Comparison of ENCODE assay signal across 34 cellular contexts in the genomic region with DNA sequence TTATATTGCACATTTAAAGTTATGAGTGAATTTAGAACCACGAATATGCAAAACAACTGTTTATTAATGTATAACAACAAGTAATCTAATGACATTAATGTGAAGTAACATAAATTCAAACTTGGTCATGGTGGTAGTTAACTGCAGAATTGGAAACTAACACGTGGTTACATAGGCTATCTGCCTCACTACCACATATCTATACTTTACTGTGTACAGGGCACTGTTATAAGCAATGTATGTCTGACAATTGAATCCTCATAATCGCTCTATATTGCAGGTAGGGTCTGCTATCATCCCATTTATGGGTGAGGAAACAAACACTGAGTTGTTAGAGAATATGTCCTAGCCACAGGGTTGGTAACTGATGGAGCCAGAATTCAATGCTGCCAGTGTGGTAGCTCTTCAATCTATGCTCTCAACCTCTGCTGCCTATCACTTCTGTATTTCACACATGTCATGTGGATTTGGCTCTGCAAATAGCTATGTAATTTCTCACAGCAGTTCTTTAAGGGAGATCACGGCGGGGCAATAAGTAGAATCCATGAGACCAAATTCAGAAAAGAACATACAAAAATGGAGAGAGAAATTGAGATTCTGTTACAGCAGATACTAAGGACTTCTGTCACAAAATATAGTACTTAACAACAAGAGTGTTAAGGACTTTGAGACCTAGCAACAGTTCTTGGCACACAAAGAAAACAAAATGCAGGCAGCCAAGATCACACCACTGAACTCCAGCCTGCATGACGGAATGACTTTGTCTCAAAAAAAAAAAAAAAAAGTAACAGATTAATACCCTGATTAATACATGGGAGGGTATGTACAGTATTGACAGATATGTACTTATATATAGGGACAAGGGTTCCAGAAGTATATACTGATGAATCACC.
DNase-seq lines count a peak whose midpoint lies in the region; ATAC-seq, FAIRE-seq and TF ChIP-seq lines count a peak whose summit lies in the region.
"Had no signal": no experiment of that assay in that cellular context is flagged by ENCODE, and none has a peak within 500 bp of the region (broad histone marks: within the 10 kb centered on the region; RNA-seq: fewer than 3 reads in every experiment).

No MANE protein-coding gene starts in this region.

- peak overlapping the region; percentile 33 for H3K27ac ChIP-seq in substantia nigra (ENCODE audit: low read depth, low read length, poor library complexity, severe bottlenecking)
- H3K27ac ChIP-seq: brain microvascular endothelial cell, parathyroid adenoma, SJCRH30, tibial nerve had no signal

- peak overlapping the region; percentile 27 for H3K27ac Mint-ChIP-seq in activated naive CD8-positive, alpha-beta T cell treated with anti-CD3 and anti-CD28 coated beads for 36 hours
- H3K27ac Mint-ChIP-seq in activated naive CD8-positive, alpha-beta T cell treated with anti-CD3 and anti-CD28 coated beads, Interleukin-2, amount 50 U/mL, for 24 hours = no peak overlapping the region
- H3K27ac Mint-ChIP-seq in endothelial cell (ENCODE audit: unreplicated experiment) = peak overlapping the region; percentile 1
- H3K27ac Mint-ChIP-seq: activated CD4-positive, alpha-beta memory T cell treated with anti-CD3 and anti-CD28 coated beads for 36 hours had no signal

- peaks cover 36% of the 10 kb centered on the region for H3K36me3 Mint-ChIP-seq in activated naive CD8-positive, alpha-beta T cell treated with anti-CD3 and anti-CD28 coated beads for 36 hours
- peaks cover 54% of the 10 kb centered on the region for H3K36me3 Mint-ChIP-seq in activated naive CD8-positive, alpha-beta T cell treated with anti-CD3 and anti-CD28 coated beads, Interleukin-2, amount 50 U/mL, for 24 hours (ENCODE audit: low read depth)
- H3K36me3 Mint-ChIP-seq in endothelial cell (ENCODE audit: low read depth, unreplicated experiment) = peaks cover 38% of the 10 kb centered on the region

- no peaks in the 10 kb centered on the region for H3K27me3 Mint-ChIP-seq in activated naive CD8-positive, alpha-beta T cell treated with anti-CD3 and anti-CD28 coated beads for 36 hours
- H3K27me3 Mint-ChIP-seq in activated naive CD8-positive, alpha-beta T cell treated with anti-CD3 and anti-CD28 coated beads, Interleukin-2, amount 50 U/mL, for 24 hours = no peaks in the 10 kb centered on the region
- H3K27me3 Mint-ChIP-seq in endothelial cell (ENCODE audit: unreplicated experiment) = no peaks in the 10 kb centered on the region
- H3K27me3 Mint-ChIP-seq: activated CD4-positive, alpha-beta memory T cell treated with anti-CD3 and anti-CD28 coated beads for 36 hours; CD8-positive, alpha-beta memory T cell had no signal

- ATAC-seq in activated naive CD8-positive, alpha-beta T cell treated with anti-CD3 and anti-CD28 coated beads, Interleukin-2, amount 50 U/mL, for 24 hours = no peak
- ATAC-seq in GM21825 (IDR thresholded peaks at IDR 0.05; ENCODE audit: unreplicated experiment) (no peak), GM18505 (IDR thresholded peaks at IDR 0.05; ENCODE audit: unreplicated experiment) (no peak)
- ATAC-seq: sciatic nerve had no signal

- no peaks in the 10 kb centered on the region for H3K4me1 Mint-ChIP-seq in activated naive CD8-positive, alpha-beta T cell treated with anti-CD3 and anti-CD28 coated beads for 36 hours
- H3K4me1 Mint-ChIP-seq in activated naive CD8-positive, alpha-beta T cell treated with anti-CD3 and anti-CD28 coated beads, Interleukin-2, amount 50 U/mL, for 24 hours = no peaks in the 10 kb centered on the region
- H3K4me1 Mint-ChIP-seq in endothelial cell (ENCODE audit: unreplicated experiment) = no peaks in the 10 kb centered on the region
- H3K4me1 Mint-ChIP-seq: CD8-positive, alpha-beta memory T cell; neural crest cell had no signal

- FAIRE-seq in HTR-8/SVneo (lab: Jason Lieb, UNC) = peak; percentile 38
- FAIRE-seq: colon, kidney, RCC 7860 had no signal

- no peak overlapping the region for H3K4me3 Mint-ChIP-seq in activated naive CD8-positive, alpha-beta T cell treated with anti-CD3 and anti-CD28 coated beads for 36 hours
- no peak overlapping the region for H3K4me3 Mint-ChIP-seq in activated naive CD8-positive, alpha-beta T cell treated with anti-CD3 and anti-CD28 coated beads, Interleukin-2, amount 50 U/mL, for 24 hours
- H3K4me3 Mint-ChIP-seq in endothelial cell (ENCODE audit: unreplicated experiment) = no peak overlapping the region
- H3K4me3 Mint-ChIP-seq: activated CD4-positive, alpha-beta memory T cell treated with anti-CD3 and anti-CD28 coated beads for 36 hours; neural crest cell had no signal

- no peak for TF ChIP-seq CTCF in endothelial cell (IDR thresholded peaks at IDR 0.05; ENCODE audit: unreplicated experiment)

- H3K9me3 Mint-ChIP-seq in activated naive CD8-positive, alpha-beta T cell treated with anti-CD3 and anti-CD28 coated beads for 36 hours = no peaks in the 10 kb centered on the region
- H3K9me3 Mint-ChIP-seq in activated naive CD8-positive, alpha-beta T cell treated with anti-CD3 and anti-CD28 coated beads, Interleukin-2, amount 50 U/mL, for 24 hours = no peaks in the 10 kb centered on the region
- no peaks in the 10 kb centered on the region for H3K9me3 Mint-ChIP-seq in endothelial cell (ENCODE audit: unreplicated experiment)
- H3K9me3 Mint-ChIP-seq: activated CD4-positive, alpha-beta memory T cell treated with anti-CD3 and anti-CD28 coated beads for 36 hours; CD8-positive, alpha-beta memory T cell; neural crest cell had no signal

- TF ChIP-seq POLR2A in GM18505 (IDR thresholded peaks at IDR 0.05; ENCODE audit: borderline replicate concordance, extremely low read depth, insufficient read depth, insufficient read length) = no peak

- no peak for DNase-seq in activated naive CD8-positive, alpha-beta T cell treated with anti-CD3 and anti-CD28 coated beads for 36 hours
- DNase-seq in activated naive CD8-positive, alpha-beta T cell treated with anti-CD3 and anti-CD28 coated beads, Interleukin-2, amount 50 U/mL, for 24 hours = no peak
- DNase-seq in HTR-8/SVneo (ENCODE audit: insufficient read length, low spot score) = no peak
- no peak for DNase-seq in endothelial cell (ENCODE audit: low spot score)
- no peak for DNase-seq in substantia nigra (lab: John Stamatoyannopoulos, UW)
- DNase-seq in retina = no peak
- DNase-seq: ACHN; activated CD4-positive, alpha-beta memory T cell treated with anti-CD3 and anti-CD28 coated beads for 36 hours; activated CD4-positive, CD25-positive, alpha-beta regulatory T cell; activated gamma-delta T cell; activated T-cell treated with anti-CD3 and anti-CD28 coated beads for 4 hours; BE2C; brain microvascular endothelial cell; CD8-positive, alpha-beta memory T cell; DMS153; effector CD8-positive, alpha-beta T cell; erythroblast; head of caudate nucleus; kidney; NCI-H1092; NCI-H187 treated with DMSO at 0.1 percent for 48 hours; NCI-H526 treated with DMSO at 0.1 percent for 48 hours; SJCRH30; stimulated activated CD4-positive, alpha-beta T cell treated with anti-CD3 and anti-CD28 coated beads, Interleukin-4, amount 100 ng/mL, for 4 hours; stimulated activated naive CD4-positive, alpha-beta T cell treated with Interleukin-2 at 50 U/mL for 16 hours; T-helper 1 cell had no signal
